In the genomic region with DNA sequence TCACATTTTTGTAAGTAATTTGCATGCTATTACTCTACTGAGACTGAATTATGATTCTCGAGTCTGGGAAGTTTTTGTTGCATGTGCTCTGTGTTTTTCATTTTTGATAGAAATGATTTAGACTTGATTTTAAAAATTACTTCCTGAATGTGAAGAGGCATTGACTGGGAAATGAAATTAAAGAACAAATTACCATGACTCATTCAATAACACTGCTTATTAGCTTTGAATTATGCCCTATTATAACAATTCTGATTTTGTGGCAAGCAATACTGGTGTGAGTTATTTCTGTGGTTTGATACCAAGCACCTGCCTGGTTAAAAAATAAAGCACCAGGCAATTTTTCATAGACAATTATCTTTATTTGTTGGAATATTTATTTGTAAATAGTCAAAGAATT, we compare ENCODE assay signal across 1 cellular context.
TF ChIP-seq lines count a peak whose summit lies in the region.

No MANE protein-coding gene starts in this region.

TF ChIP-seq in IMR-90, 13 proteins besides CTCF, POLR2A, EP300 and RAD21:
- TF ChIP-seq BHLHE40 (IDR thresholded peaks at IDR 0.05; ENCODE audit: low read depth, low read length) (no peak), SMC3 (IDR thresholded peaks at IDR 0.05; ENCODE audit: low read depth, low read length) (no peak), MAZ (IDR thresholded peaks at IDR 0.05; ENCODE audit: borderline replicate concordance, low read depth, low read length) (no peak), NFE2L2 (IDR thresholded peaks at IDR 0.05; ENCODE audit: low read depth, low read length) (no peak), FOS (IDR thresholded peaks at IDR 0.05; ENCODE audit: low read depth, low read length) (no peak), RCOR1 (IDR thresholded peaks at IDR 0.05; ENCODE audit: insufficient replicate concordance, low read length) (no peak), CEBPB (IDR thresholded peaks at IDR 0.05; ENCODE audit: low read depth, low read length) (no peak), MXI1 (IDR thresholded peaks at IDR 0.05; ENCODE audit: borderline replicate concordance, low read depth, low read length) (no peak), RFX5 (IDR thresholded peaks at IDR 0.05; ENCODE audit: low read depth, low read length) (no peak), MAFK (IDR thresholded peaks at IDR 0.05; ENCODE audit: low read depth, low read length) (no peak), CHD1 (IDR thresholded peaks at IDR 0.05; ENCODE audit: low read depth, low read length) (no peak)
- TF ChIP-seq, protein P1, sequence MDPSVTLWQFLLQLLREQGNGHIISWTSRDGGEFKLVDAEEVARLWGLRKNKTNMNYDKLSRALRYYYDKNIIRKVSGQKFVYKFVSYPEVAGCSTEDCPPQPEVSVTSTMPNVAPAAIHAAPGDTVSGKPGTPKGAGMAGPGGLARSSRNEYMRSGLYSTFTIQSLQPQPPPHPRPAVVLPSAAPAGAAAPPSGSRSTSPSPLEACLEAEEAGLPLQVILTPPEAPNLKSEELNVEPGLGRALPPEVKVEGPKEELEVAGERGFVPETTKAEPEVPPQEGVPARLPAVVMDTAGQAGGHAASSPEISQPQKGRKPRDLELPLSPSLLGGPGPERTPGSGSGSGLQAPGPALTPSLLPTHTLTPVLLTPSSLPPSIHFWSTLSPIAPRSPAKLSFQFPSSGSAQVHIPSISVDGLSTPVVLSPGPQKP (IDR thresholded peaks at IDR 0.05; ENCODE audit: borderline replicate concordance, low read depth, low read length), result no peak
- TF ChIP-seq, protein P2, sequence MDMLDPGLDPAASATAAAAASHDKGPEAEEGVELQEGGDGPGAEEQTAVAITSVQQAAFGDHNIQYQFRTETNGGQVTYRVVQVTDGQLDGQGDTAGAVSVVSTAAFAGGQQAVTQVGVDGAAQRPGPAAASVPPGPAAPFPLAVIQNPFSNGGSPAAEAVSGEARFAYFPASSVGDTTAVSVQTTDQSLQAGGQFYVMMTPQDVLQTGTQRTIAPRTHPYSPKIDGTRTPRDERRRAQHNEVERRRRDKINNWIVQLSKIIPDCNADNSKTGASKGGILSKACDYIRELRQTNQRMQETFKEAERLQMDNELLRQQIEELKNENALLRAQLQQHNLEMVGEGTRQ (IDR thresholded peaks at IDR 0.05; ENCODE audit: low read depth, low read length), result no peak
